8 cellular contexts compared by ENCODE assay signal in genomic region chr1:35883681-35884155, GRCh38. TPM values are rescaled to one million over a fixed set of nuclear protein-coding genes. Genes with fewer than 3 reads are reported as not detected.
DNase-seq lines count a peak whose midpoint lies in the region; ATAC-seq, FAIRE-seq and TF ChIP-seq lines count a peak whose summit lies in the region.

No MANE protein-coding gene starts in this region.

- peak; percentile 18 for ATAC-seq in HG02884 (IDR thresholded peaks at IDR 0.05; ENCODE audit: unreplicated experiment)
- ATAC-seq in omental fat pad (ENCODE audit: low FRiP score) = peak; percentile 69
- peak; percentile 46 for ATAC-seq in upper lobe of right lung
- ATAC-seq in GM21381 (IDR thresholded peaks at IDR 0.05; ENCODE audit: unreplicated experiment) = no peak

- H3K9me3 ChIP-seq in ES-I3 (ENCODE audit: control insufficient read depth, insufficient read depth, low read length) (no peaks in the 10 kb centered on the region), OCI-LY3 (ENCODE audit: insufficient read depth, low read length) (no peaks in the 10 kb centered on the region), upper lobe of right lung (no peaks in the 10 kb centered on the region)

- H3K4me1 ChIP-seq in ES-I3 (ENCODE audit: insufficient read depth, low read length) (peaks cover 32% of the 10 kb centered on the region), OCI-LY3 (ENCODE audit: low read length) (peaks cover 22% of the 10 kb centered on the region), upper lobe of right lung (peaks cover 42% of the 10 kb centered on the region)

- no peaks in the 10 kb centered on the region for H3K27me3 ChIP-seq in OCI-LY3 (ENCODE audit: low read depth, low read length)
- H3K27me3 ChIP-seq in upper lobe of right lung = no peaks in the 10 kb centered on the region

- peak overlapping the region; percentile 72 for H3K4me2 ChIP-seq in OCI-LY3 (ENCODE audit: low read length)

- no peak for FAIRE-seq in frontal cortex (lab: Jason Lieb, UNC)

- peak; percentile 20 for DNase-seq in activated gamma-delta T cell treated with Interleukin-2 at 50 U/mL for 16 hours
- peak; percentile 60 to 64 for DNase-seq in frontal cortex (ENCODE audit: low spot score in 2 of 2)
- DNase-seq in omental fat pad (ENCODE audit: low spot score) = no peak
- DNase-seq in upper lobe of right lung = peak; percentile 80

- no peak overlapping the region for H3K27ac ChIP-seq in OCI-LY3 (ENCODE audit: low read length)
- peak overlapping the region; percentile 75 for H3K27ac ChIP-seq in upper lobe of right lung

- TF ChIP-seq CTCF in OCI-LY3 (IDR thresholded peaks at IDR 0.05; ENCODE audit: low read depth, low read length) = no peak
- TF ChIP-seq CTCF in omental fat pad (IDR thresholded peaks at IDR 0.05) = no peak
- no peak for TF ChIP-seq CTCF in upper lobe of right lung (IDR thresholded peaks at IDR 0.05)

- H3K36me3 ChIP-seq in ES-I3 (ENCODE audit: insufficient read depth, low read length) = 0 out of 2 replicates have a peak, but pooled peaks cover 4% of the 10 kb centered on the region
- H3K36me3 ChIP-seq in OCI-LY3 (replicated peaks; ENCODE audit: low read depth, low read length) = no peaks in the 10 kb centered on the region
- peaks cover 7% of the 10 kb centered on the region for H3K36me3 ChIP-seq in upper lobe of right lung

- H3K9ac ChIP-seq in ES-I3 (ENCODE audit: low read depth, low read length) (peak overlapping the region; percentile 94), OCI-LY3 (ENCODE audit: low read length) (peak overlapping the region; percentile 90)

- H4K20me1 ChIP-seq in OCI-LY3 (ENCODE audit: insufficient read depth, low read length) = peaks cover 18% of the 10 kb centered on the region

- intact Hi-C loops in upper lobe of right lung (cut with DNase I) = no loop called here

- peak overlapping the region; percentile 98 for H3K4me3 ChIP-seq in OCI-LY3 (ENCODE audit: low read length)
- H3K4me3 ChIP-seq in upper lobe of right lung = peak overlapping the region; percentile 99

- peak overlapping the region; percentile 76; the same call in 1 of the 2 replicates for H2AFZ ChIP-seq in OCI-LY3 (ENCODE audit: low read depth, low read length)

- peaks cover 10% of the 10 kb centered on the region; the same call in 1 of the 2 replicates for H3K79me2 ChIP-seq in OCI-LY3 (ENCODE audit: low read length)

RNA-seq across cellular contexts. Expression of gene AGO1, which starts 0.7 kb away (rescaled TPM):
- 12.2 TPM for total RNA-seq in frontal cortex
- 10 to 100 TPM; 20.5 to 25.1 (median 22.7) TPM for total RNA-seq in omental fat pad
- total RNA-seq in upper lobe of right lung = 27.7 TPM

RNA-seq across cellular contexts. Expression of gene AGO3, which starts 47.2 kb away (rescaled TPM):
- 21.6 TPM for total RNA-seq in frontal cortex
- total RNA-seq in omental fat pad = 10 to 100 TPM; 22.3 to 39.9 (median 30.6) TPM
- 34.1 TPM for total RNA-seq in upper lobe of right lung
